ENCODE assay signal across 1 cellular context in the genomic region with DNA sequence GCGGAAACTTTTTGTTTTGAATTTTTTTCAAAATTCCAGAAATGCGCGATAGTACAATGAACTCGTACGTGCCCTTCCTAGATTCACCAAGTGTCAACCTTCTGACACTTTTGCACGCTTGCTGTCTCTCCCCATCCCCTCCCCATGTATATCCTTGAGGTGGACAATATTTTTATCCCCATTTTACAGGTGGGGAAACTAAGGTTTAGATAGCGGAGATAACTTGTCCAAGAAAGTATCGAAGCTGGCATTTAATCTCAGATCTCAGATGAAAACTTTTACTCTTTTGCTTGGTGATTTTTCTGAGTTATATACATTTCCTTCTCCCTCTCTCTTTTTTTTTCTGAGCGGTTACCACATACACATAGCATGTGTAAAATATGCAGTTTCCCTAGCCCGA.
TF ChIP-seq lines count a peak whose summit lies in the region.

No MANE protein-coding gene starts in this region.

TF ChIP-seq in GM23338, 12 proteins besides CTCF, POLR2A, EP300 and RAD21 (continued from another document):
- TF ChIP-seq, protein P1, sequence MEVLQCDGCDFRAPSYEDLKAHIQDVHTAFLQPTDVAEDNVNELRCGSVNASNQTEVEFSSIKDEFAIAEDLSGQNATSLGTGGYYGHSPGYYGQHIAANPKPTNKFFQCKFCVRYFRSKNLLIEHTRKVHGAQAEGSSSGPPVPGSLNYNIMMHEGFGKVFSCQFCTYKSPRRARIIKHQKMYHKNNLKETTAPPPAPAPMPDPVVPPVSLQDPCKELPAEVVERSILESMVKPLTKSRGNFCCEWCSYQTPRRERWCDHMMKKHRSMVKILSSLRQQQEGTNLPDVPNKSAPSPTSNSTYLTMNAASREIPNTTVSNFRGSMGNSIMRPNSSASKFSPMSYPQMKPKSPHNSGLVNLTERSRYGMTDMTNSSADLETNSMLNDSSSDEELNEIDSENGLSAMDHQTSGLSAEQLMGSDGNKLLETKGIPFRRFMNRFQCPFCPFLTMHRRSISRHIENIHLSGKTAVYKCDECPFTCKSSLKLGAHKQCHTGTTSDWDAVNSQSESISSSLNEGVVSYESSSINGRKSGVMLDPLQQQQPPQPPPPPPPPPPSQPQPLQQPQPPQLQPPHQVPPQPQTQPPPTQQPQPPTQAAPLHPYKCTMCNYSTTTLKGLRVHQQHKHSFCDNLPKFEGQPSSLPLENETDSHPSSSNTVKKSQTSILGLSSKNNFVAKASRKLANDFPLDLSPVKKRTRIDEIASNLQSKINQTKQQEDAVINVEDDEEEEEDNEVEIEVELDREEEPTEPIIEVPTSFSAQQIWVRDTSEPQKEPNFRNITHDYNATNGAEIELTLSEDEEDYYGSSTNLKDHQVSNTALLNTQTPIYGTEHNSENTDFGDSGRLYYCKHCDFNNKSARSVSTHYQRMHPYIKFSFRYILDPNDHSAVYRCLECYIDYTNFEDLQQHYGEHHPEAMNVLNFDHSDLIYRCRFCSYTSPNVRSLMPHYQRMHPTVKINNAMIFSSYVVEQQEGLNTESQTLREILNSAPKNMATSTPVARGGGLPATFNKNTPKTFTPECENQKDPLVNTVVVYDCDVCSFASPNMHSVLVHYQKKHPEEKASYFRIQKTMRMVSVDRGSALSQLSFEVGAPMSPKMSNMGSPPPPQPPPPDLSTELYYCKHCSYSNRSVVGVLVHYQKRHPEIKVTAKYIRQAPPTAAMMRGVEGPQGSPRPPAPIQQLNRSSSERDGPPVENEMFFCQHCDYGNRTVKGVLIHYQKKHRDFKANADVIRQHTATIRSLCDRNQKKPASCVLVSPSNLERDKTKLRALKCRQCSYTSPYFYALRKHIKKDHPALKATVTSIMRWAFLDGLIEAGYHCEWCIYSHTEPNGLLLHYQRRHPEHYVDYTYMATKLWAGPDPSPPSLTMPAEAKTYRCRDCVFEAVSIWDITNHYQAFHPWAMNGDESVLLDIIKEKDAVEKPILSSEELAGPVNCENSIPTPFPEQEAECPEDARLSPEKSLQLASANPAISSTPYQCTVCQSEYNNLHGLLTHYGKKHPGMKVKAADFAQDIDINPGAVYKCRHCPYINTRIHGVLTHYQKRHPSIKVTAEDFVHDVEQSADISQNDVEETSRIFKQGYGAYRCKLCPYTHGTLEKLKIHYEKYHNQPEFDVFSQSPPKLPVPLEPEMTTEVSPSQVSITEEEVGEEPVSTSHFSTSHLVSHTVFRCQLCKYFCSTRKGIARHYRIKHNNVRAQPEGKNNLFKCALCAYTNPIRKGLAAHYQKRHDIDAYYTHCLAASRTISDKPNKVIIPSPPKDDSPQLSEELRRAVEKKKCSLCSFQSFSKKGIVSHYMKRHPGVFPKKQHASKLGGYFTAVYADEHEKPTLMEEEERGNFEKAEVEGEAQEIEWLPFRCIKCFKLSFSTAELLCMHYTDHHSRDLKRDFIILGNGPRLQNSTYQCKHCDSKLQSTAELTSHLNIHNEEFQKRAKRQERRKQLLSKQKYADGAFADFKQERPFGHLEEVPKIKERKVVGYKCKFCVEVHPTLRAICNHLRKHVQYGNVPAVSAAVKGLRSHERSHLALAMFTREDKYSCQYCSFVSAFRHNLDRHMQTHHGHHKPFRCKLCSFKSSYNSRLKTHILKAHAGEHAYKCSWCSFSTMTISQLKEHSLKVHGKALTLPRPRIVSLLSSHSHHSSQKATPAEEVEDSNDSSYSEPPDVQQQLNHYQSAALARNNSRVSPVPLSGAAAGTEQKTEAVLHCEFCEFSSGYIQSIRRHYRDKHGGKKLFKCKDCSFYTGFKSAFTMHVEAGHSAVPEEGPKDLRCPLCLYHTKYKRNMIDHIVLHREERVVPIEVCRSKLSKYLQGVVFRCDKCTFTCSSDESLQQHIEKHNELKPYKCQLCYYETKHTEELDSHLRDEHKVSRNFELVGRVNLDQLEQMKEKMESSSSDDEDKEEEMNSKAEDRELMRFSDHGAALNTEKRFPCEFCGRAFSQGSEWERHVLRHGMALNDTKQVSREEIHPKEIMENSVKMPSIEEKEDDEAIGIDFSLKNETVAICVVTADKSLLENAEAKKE (CRISPR knock-in tag; IDR thresholded peaks at IDR 0.05): no peak
TF ChIP-seq in GM23338: peak in this region for 0.
